Comparison of ENCODE assay signal across 8 cellular contexts in genomic region chr16:70453117-70453890, GRCh38. TPM values are rescaled to one million over a fixed set of nuclear protein-coding genes. Genes with fewer than 3 reads are reported as not detected.
A peak's percentile ranks its signal among the peaks of the same experiment; 100 is the strongest.
DNase-seq lines count a peak whose midpoint lies in the region; ATAC-seq and TF ChIP-seq lines count a peak whose summit lies in the region.

No MANE protein-coding gene starts in this region.

- ATAC-seq in Right ventricle myocardium inferior (no peak), left ventricle myocardium superior (no peak)

- H3K36me3 ChIP-seq in mammary epithelial cell (ENCODE audit: insufficient read depth, low read length) (no peaks in the 10 kb centered on the region), mesendoderm (ENCODE audit: control insufficient read depth, insufficient read depth, low read length) (no peaks in the 10 kb centered on the region), vagina (no peaks in the 10 kb centered on the region)

- H3K9ac ChIP-seq in mammary epithelial cell (ENCODE audit: insufficient read depth, low read length) (peak overlapping the region; percentile 87), mesendoderm (ENCODE audit: low read length) (peak overlapping the region; percentile 87)

- H3K23ac ChIP-seq in mesendoderm (ENCODE audit: low read length), result no peak overlapping the region

- no peak overlapping the region for H2BK15ac ChIP-seq in mesendoderm (replicated peaks; ENCODE audit: low read depth)

- intact Hi-C loops in Right ventricle myocardium inferior (cut with DNase I), result no loop called here
- intact Hi-C loops in left ventricle myocardium superior (cut with micrococcal nuclease), result no loop called here
- intact Hi-C loops in mammary epithelial cell (cut with micrococcal nuclease), result no loop called here
- intact Hi-C loops in vagina (cut with DNase I), result no loop called here

- no peaks in the 10 kb centered on the region for H3K79me1 ChIP-seq in mesendoderm (ENCODE audit: low read length)

- H3K27me3 ChIP-seq in mammary epithelial cell (ENCODE audit: insufficient read depth, low read length) (no peaks in the 10 kb centered on the region), mesendoderm (ENCODE audit: insufficient read depth, low read length, poor library complexity) (no peaks in the 10 kb centered on the region), vagina (no peaks in the 10 kb centered on the region)

- H3K9me3 ChIP-seq in mammary epithelial cell (replicated peaks; ENCODE audit: insufficient read depth, low read length), result no peaks in the 10 kb centered on the region
- no peaks in the 10 kb centered on the region for H3K9me3 ChIP-seq in vagina

- peak overlapping the region; percentile 97 for H3K4me2 ChIP-seq in mammary epithelial cell (ENCODE audit: insufficient read depth, low read depth, low read length)
- H3K4me2 ChIP-seq in mesendoderm (ENCODE audit: low read length), result no peak overlapping the region

- in situ Hi-C loops in mammary epithelial cell (cut with MboI; ENCODE audit: low sequenced_read_pairs in 2 of 2), result no loop called here

- no peak overlapping the region for H3K56ac ChIP-seq in mesendoderm (ENCODE audit: low read length)

- H2BK120ac ChIP-seq in mesendoderm (ENCODE audit: low read depth, low read length), result no peak overlapping the region

- H3K4me1 ChIP-seq in mammary epithelial cell (ENCODE audit: insufficient read depth, low read length), result peaks cover 5% of the 10 kb centered on the region
- H3K4me1 ChIP-seq in mesendoderm (ENCODE audit: control insufficient read depth, low read depth, low read length), result no peaks in the 10 kb centered on the region
- H3K4me1 ChIP-seq in vagina, result peaks cover 21% of the 10 kb centered on the region

- H4K5ac ChIP-seq in mesendoderm (ENCODE audit: low read length), result no peak overlapping the region

- TF ChIP-seq CTCF in mammary epithelial cell (conservative IDR thresholded peaks at IDR 0.05 in 1 of 2, IDR thresholded peaks at IDR 0.05 in 1 of 2; ENCODE audit: extremely low read depth in 1 of 2, insufficient read depth in 1 of 2, low read depth in 1 of 2, low read length in 2 of 2), result no peak
- no peak for TF ChIP-seq CTCF in vagina (IDR thresholded peaks at IDR 0.05)

- TF ChIP-seq POLR2A in vagina (IDR thresholded peaks at IDR 0.05), result no peak

- BruUV-seq in mammary epithelial cell (replicated peaks; lab: Mats Ljungman, UMichigan), result no TSS peak

- no peak overlapping the region for H2AK5ac ChIP-seq in mesendoderm (ENCODE audit: low read length)

- CTCF ChIA-PET in mammary epithelial cell (lab: Charles Lee; ENCODE audit: low non-redundant PET), result no interaction called here

- H3K27ac ChIP-seq in mammary epithelial cell (ENCODE audit: insufficient read depth, low read depth, low read length), result peak overlapping the region; percentile 93
- no peak overlapping the region for H3K27ac ChIP-seq in mesendoderm (ENCODE audit: low read depth, low read length)
- H3K27ac ChIP-seq in vagina, result no peak overlapping the region

- no peak overlapping the region for H3K4ac ChIP-seq in mesendoderm (ENCODE audit: low read depth, low read length)

- H3K4me3 ChIP-seq in mammary epithelial cell (replicated peaks in 1 of 3; ENCODE audit: insufficient read depth in 1 of 3, low read depth in 2 of 3, low read length in 3 of 3) (peak overlapping the region; percentile 71 to 96 (median 75)), mesendoderm (ENCODE audit: low read length) (no peak overlapping the region), vagina (peak overlapping the region; percentile 84 to 97)

- peak; percentile 27 for DNase-seq in Right ventricle myocardium inferior (ENCODE audit: missing footprints)
- DNase-seq in left ventricle myocardium superior, result no peak
- no peak for DNase-seq in mammary epithelial cell
- DNase-seq in mesendoderm, result no peak
- no peak for DNase-seq in vagina (ENCODE audit: extremely low spot score in 2 of 2)
- no peak for DNase-seq in stimulated activated CD4-positive, alpha-beta T cell treated with anti-CD3 and anti-CD28 coated beads, Interleukin-1b, Interleukin-23, amount 100 ng/mL, for 48 hours
- no peak for DNase-seq in stimulated activated naive CD4-positive, alpha-beta T cell (lab: John Stamatoyannopoulos, UW)
- no peak for DNase-seq in stimulated activated CD4-positive, alpha-beta T cell treated with anti-CD3 and anti-CD28 coated beads, Interleukin-4, amount 100 ng/mL, for 4 hours

- dilution Hi-C loops in mammary epithelial cell (cut with HindIII; ENCODE audit: low sequenced_read_pairs), result no loop called here

- no peak overlapping the region for H2BK5ac ChIP-seq in mesendoderm (ENCODE audit: low read length)

- 98% methylated on average over 8 of the region's 11 CpGs for WGBS in mammary epithelial cell (ENCODE audit: low coverage, missing lambda C conversion rate)
- WGBS in mesendoderm (ENCODE audit: extremely low coverage, insufficient coverage, low lambda C conversion rate), result no CpG with 5 or more reads among the region's 11 CpGs

- H3K18ac ChIP-seq in mesendoderm (ENCODE audit: low read length), result no peak overlapping the region

- no peaks in the 10 kb centered on the region for H4K20me1 ChIP-seq in mammary epithelial cell (ENCODE audit: insufficient read depth, low read length)

- H4K8ac ChIP-seq in mesendoderm (ENCODE audit: low read depth, low read length), result no peak overlapping the region

- H2AFZ ChIP-seq in mammary epithelial cell (ENCODE audit: low read depth, low read length), result peak overlapping the region; percentile 99

- H3K79me2 ChIP-seq in mammary epithelial cell (ENCODE audit: insufficient read depth, low read length) (peaks cover 2% of the 10 kb centered on the region), mesendoderm (ENCODE audit: control insufficient read depth, insufficient read depth, low read length) (no peaks in the 10 kb centered on the region)

RNA-seq across cellular contexts. Expression of gene FCSK, which starts 1.1 kb away (rescaled TPM):
- 7.5 TPM for total RNA-seq in Right ventricle myocardium inferior
- 8.2 TPM for total RNA-seq in left ventricle myocardium superior
- total RNA-seq in mammary epithelial cell, result 10 to 100 TPM; 12.2 to 12.7 TPM
- 8.0 TPM for polyA plus RNA-seq in mammary epithelial cell
- polyA minus RNA-seq in mammary epithelial cell, result 6.9 TPM
- polyA plus RNA-seq in mesendoderm (2013, experiment 1 of 2), result 1.4 TPM
- polyA plus RNA-seq in mesendoderm (2013, experiment 2 of 2), result 1.4 TPM
- total RNA-seq in vagina, result 20.6 TPM

RNA-seq across cellular contexts. Expression of gene ST3GAL2, which starts 14.4 kb away (rescaled TPM):
- total RNA-seq in Right ventricle myocardium inferior, result 25.6 TPM
- total RNA-seq in left ventricle myocardium superior, result 19.0 TPM
- total RNA-seq in mammary epithelial cell, result 10 to 100 TPM; 14.0 to 14.5 TPM
- 7.9 TPM for polyA plus RNA-seq in mammary epithelial cell
- polyA minus RNA-seq in mammary epithelial cell, result 48.9 TPM
- 23.5 TPM for polyA plus RNA-seq in mesendoderm (2013, experiment 1 of 2)
- 23.1 TPM for polyA plus RNA-seq in mesendoderm (2013, experiment 2 of 2)
- 14.0 TPM for total RNA-seq in vagina
